ENCODE assay signal across 11 cellular contexts in the genomic region with DNA sequence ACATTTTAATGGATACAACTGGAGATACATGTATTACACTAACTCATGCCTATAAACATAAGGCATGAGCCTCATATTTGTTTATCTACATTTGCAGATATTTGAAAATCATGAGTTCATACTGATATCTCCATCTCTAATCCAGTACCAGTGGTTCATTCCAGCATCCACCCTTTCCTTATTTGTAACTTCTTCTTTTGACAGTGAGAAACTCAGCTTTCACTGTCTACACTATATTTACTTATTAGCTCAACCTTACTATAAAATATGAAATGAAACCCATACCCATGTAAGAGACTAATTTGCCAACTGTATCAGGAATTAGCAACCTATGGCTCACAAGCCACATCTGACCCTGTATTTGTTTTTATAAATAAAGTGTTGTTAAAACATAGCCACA.
A peak's percentile ranks its signal among the peaks of the same experiment; 100 is the strongest.
DNase-seq lines count a peak whose midpoint lies in the region; ATAC-seq and TF ChIP-seq lines count a peak whose summit lies in the region.
"Had no signal": no experiment of that assay in that cellular context is flagged by ENCODE, and none has a peak within 500 bp of the region (broad histone marks: within the 10 kb centered on the region; RNA-seq: fewer than 3 reads in every experiment).

No MANE protein-coding gene starts in this region.

- H3K4me3 ChIP-seq in SJSA1, result no peak overlapping the region
- no peak overlapping the region for H3K4me3 ChIP-seq in gastroesophageal sphincter
- H3K4me3 ChIP-seq in WERI-Rb-1 (ENCODE audit: low read depth, low read length), result no peak overlapping the region
- H3K4me3 ChIP-seq: right atrium auricular region had no signal

- H3K27me3 ChIP-seq in SJSA1 (replicated peaks) (no peaks in the 10 kb centered on the region), gastroesophageal sphincter (no peaks in the 10 kb centered on the region), WERI-Rb-1 (ENCODE audit: insufficient read depth, low read depth, severe bottlenecking) (no peaks in the 10 kb centered on the region)
- H3K27me3 ChIP-seq: right atrium auricular region had no signal

- DNase-seq in EL, result peak; percentile 2
- no peak for DNase-seq in HFFc6
- no peak for DNase-seq in SJSA1 (ENCODE audit: low read depth in 1 of 2, low spot score in 2 of 2)
- no peak for DNase-seq in WERI-Rb-1
- no peak for DNase-seq in NCI-H187 treated with DMSO at 0.1 percent for 48 hours (lab: John Stamatoyannopoulos, UW)
- no peak for DNase-seq in ureter (ENCODE audit: low spot score)

- ATAC-seq in gastroesophageal sphincter, result no peak
- ATAC-seq in HG02973 (IDR thresholded peaks at IDR 0.05; ENCODE audit: unreplicated experiment), result no peak

- H3K36me3 Mint-ChIP-seq in HFFc6 (ENCODE audit: low read depth), result no peaks in the 10 kb centered on the region

- H3K4me1 Mint-ChIP-seq in HFFc6 (ENCODE audit: low read depth), result peaks cover 32% of the 10 kb centered on the region

- peak overlapping the region; percentile 75 for H3K4me3 Mint-ChIP-seq in HFFc6

- H3K9me3 Mint-ChIP-seq in HFFc6, result no peaks in the 10 kb centered on the region

- no peak for TF ChIP-seq POLR2A in gastroesophageal sphincter (IDR thresholded peaks at IDR 0.05)

- H3K9me3 ChIP-seq in SJSA1 (replicated peaks) (no peaks in the 10 kb centered on the region), gastroesophageal sphincter (no peaks in the 10 kb centered on the region), WERI-Rb-1 (ENCODE audit: severe bottlenecking) (no peaks in the 10 kb centered on the region)
- H3K9me3 ChIP-seq: right atrium auricular region had no signal

- H3K27me3 Mint-ChIP-seq in HFFc6 (ENCODE audit: insufficient read depth), result no peaks in the 10 kb centered on the region; the same call in 1 of the 2 replicates

- H3K27ac Mint-ChIP-seq in HFFc6, result peak overlapping the region; percentile 92

- TF ChIP-seq CTCF in HFFc6 (IDR thresholded peaks at IDR 0.05) (no peak), gastroesophageal sphincter (IDR thresholded peaks at IDR 0.05) (no peak), WERI-Rb-1 (IDR thresholded peaks at IDR 0.05; ENCODE audit: low read depth, low read length) (no peak)

- H3K4me1 ChIP-seq in SJSA1 (replicated peaks) (peaks cover 17% of the 10 kb centered on the region), gastroesophageal sphincter (peaks cover 0 to 14% (median 0%) of the 10 kb centered on the region in 3 donors)
- H3K4me1 ChIP-seq: right atrium auricular region had no signal

- H3K36me3 ChIP-seq in SJSA1 (no peaks in the 10 kb centered on the region), gastroesophageal sphincter (no peaks in the 10 kb centered on the region), WERI-Rb-1 (no peaks in the 10 kb centered on the region)
- H3K36me3 ChIP-seq: right atrium auricular region had no signal

- H3K27ac ChIP-seq in SJSA1 (peak overlapping the region; percentile 86), gastroesophageal sphincter (peak overlapping the region; percentile 1 to 47 (median 18)), WERI-Rb-1 (no peak overlapping the region)
- H3K27ac ChIP-seq: KMS-11, right atrium auricular region, RWPE1 had no signal

- no peak for TF ChIP-seq EP300 in gastroesophageal sphincter (IDR thresholded peaks at IDR 0.05)
